1 cellular context compared by ENCODE assay signal in the genomic region with DNA sequence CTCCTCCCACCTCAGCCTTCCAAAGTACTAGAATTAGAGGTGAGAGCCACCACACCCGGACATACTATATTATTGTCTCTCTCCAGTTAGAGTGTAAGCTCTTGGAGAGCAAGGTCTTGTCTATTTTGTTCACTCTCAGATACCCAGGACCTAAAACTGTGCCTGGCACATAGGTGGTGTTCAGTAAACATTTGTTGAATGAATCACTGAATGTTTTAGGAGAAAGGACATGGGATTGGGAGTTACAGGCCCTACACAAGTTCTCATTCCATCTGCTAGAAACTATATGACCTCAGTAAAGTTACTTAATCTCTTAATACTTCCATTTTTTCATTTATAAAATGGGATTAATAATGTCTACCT.
TF ChIP-seq lines count a peak whose summit lies in the region.

No MANE protein-coding gene starts in this region.

TF ChIP-seq in A549, 52 proteins besides CTCF, POLR2A, EP300 and RAD21:
- TF ChIP-seq, protein P1, sequence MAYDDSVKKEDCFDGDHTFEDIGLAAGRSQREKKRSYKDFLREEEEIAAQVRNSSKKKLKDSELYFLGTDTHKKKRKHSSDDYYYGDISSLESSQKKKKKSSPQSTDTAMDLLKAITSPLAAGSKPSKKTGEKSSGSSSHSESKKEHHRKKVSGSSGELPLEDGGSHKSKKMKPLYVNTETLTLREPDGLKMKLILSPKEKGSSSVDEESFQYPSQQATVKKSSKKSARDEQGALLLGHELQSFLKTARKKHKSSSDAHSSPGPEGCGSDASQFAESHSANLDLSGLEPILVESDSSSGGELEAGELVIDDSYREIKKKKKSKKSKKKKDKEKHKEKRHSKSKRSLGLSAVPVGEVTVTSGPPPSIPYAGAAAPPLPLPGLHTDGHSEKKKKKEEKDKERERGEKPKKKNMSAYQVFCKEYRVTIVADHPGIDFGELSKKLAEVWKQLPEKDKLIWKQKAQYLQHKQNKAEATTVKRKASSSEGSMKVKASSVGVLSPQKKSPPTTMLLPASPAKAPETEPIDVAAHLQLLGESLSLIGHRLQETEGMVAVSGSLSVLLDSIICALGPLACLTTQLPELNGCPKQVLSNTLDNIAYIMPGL (CRISPR knock-in tag; IDR thresholded peaks at IDR 0.05; ENCODE audit: borderline replicate concordance), result no peak
- TF ChIP-seq RNF2 (IDR thresholded peaks at IDR 0.05; ENCODE audit: borderline replicate concordance, low read depth), result no peak
- TF ChIP-seq ZC3H11A (IDR thresholded peaks at IDR 0.05), result no peak
- TF ChIP-seq HOXB13 (CRISPR knock-in tag; IDR thresholded peaks at IDR 0.05; ENCODE audit: low read depth), result no peak
- no peak for TF ChIP-seq MAFK (IDR thresholded peaks at IDR 0.05; ENCODE audit: partially characterized antibody)
- TF ChIP-seq RFX5 (IDR thresholded peaks at IDR 0.05), result no peak
- TF ChIP-seq ESRRA (IDR thresholded peaks at IDR 0.05; ENCODE audit: borderline replicate concordance, low read length), result no peak
- TF ChIP-seq HOXA7 (CRISPR knock-in tag; IDR thresholded peaks at IDR 0.05), result no peak
- TF ChIP-seq, protein P2, sequence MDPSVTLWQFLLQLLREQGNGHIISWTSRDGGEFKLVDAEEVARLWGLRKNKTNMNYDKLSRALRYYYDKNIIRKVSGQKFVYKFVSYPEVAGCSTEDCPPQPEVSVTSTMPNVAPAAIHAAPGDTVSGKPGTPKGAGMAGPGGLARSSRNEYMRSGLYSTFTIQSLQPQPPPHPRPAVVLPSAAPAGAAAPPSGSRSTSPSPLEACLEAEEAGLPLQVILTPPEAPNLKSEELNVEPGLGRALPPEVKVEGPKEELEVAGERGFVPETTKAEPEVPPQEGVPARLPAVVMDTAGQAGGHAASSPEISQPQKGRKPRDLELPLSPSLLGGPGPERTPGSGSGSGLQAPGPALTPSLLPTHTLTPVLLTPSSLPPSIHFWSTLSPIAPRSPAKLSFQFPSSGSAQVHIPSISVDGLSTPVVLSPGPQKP (IDR thresholded peaks at IDR 0.05; ENCODE audit: low read depth, low read length), result no peak
- no peak for TF ChIP-seq HEYL (CRISPR knock-in tag; IDR thresholded peaks at IDR 0.05)
- TF ChIP-seq MYC (IDR thresholded peaks at IDR 0.05; ENCODE audit: borderline replicate concordance, low read length), result no peak
- no peak for TF ChIP-seq NPAS2 (CRISPR knock-in tag; IDR thresholded peaks at IDR 0.05; ENCODE audit: borderline replicate concordance)
- no peak for TF ChIP-seq CBX8 (IDR thresholded peaks at IDR 0.05)
